In the genomic region with DNA sequence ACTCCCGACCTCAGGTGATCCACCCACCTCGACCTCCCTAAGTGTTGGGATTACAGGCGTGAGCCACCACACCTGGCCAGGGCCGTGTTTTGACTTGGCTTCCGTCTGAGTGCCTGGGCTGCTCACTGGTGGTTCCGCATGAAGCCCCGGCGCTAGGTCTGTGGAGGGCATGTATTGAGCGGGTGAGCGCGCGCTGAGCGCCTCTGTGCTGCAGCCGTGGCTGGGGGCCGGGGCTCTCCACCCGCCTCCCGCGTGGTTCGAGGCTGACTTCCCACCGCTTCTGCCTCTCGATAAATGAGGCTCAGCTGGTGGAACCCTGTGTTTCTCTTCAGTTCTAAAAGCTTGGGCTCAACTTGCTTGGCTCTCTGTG, we compare ENCODE assay signal across 1 cellular context.
TF ChIP-seq lines count a peak whose summit lies in the region.

No MANE protein-coding gene starts in this region.

TF ChIP-seq in HepG2, 621 proteins besides CTCF, POLR2A, EP300 and RAD21 (continued from another document and continues in another):
- TF ChIP-seq, protein P1, sequence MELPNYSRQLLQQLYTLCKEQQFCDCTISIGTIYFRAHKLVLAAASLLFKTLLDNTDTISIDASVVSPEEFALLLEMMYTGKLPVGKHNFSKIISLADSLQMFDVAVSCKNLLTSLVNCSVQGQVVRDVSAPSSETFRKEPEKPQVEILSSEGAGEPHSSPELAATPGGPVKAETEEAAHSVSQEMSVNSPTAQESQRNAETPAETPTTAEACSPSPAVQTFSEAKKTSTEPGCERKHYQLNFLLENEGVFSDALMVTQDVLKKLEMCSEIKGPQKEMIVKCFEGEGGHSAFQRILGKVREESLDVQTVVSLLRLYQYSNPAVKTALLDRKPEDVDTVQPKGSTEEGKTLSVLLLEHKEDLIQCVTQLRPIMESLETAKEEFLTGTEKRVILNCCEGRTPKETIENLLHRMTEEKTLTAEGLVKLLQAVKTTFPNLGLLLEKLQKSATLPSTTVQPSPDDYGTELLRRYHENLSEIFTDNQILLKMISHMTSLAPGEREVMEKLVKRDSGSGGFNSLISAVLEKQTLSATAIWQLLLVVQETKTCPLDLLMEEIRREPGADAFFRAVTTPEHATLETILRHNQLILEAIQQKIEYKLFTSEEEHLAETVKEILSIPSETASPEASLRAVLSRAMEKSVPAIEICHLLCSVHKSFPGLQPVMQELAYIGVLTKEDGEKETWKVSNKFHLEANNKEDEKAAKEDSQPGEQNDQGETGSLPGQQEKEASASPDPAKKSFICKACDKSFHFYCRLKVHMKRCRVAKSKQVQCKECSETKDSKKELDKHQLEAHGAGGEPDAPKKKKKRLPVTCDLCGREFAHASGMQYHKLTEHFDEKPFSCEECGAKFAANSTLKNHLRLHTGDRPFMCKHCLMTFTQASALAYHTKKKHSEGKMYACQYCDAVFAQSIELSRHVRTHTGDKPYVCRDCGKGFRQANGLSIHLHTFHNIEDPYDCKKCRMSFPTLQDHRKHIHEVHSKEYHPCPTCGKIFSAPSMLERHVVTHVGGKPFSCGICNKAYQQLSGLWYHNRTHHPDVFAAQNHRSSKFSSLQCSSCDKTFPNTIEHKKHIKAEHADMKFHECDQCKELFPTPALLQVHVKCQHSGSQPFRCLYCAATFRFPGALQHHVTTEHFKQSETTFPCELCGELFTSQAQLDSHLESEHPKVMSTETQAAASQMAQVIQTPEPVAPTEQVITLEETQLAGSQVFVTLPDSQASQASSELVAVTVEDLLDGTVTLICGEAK (IDR thresholded peaks at IDR 0.05), result no peak
- TF ChIP-seq, protein P1 (CRISPR knock-in tag; IDR thresholded peaks at IDR 0.05), result no peak; the same call in 1 of the 2 replicates
- TF ChIP-seq ARNT2 (CRISPR knock-in tag; IDR thresholded peaks at IDR 0.05; ENCODE audit: low read depth), result no peak
- TF ChIP-seq ZXDC (CRISPR knock-in tag; IDR thresholded peaks at IDR 0.05), result no peak
- no peak for TF ChIP-seq ATF7-NPFF (CRISPR knock-in tag; IDR thresholded peaks at IDR 0.05; ENCODE audit: low read depth)
- no peak for TF ChIP-seq ZNF75D (CRISPR knock-in tag; IDR thresholded peaks at IDR 0.05; ENCODE audit: borderline replicate concordance)
- TF ChIP-seq, protein P2, sequence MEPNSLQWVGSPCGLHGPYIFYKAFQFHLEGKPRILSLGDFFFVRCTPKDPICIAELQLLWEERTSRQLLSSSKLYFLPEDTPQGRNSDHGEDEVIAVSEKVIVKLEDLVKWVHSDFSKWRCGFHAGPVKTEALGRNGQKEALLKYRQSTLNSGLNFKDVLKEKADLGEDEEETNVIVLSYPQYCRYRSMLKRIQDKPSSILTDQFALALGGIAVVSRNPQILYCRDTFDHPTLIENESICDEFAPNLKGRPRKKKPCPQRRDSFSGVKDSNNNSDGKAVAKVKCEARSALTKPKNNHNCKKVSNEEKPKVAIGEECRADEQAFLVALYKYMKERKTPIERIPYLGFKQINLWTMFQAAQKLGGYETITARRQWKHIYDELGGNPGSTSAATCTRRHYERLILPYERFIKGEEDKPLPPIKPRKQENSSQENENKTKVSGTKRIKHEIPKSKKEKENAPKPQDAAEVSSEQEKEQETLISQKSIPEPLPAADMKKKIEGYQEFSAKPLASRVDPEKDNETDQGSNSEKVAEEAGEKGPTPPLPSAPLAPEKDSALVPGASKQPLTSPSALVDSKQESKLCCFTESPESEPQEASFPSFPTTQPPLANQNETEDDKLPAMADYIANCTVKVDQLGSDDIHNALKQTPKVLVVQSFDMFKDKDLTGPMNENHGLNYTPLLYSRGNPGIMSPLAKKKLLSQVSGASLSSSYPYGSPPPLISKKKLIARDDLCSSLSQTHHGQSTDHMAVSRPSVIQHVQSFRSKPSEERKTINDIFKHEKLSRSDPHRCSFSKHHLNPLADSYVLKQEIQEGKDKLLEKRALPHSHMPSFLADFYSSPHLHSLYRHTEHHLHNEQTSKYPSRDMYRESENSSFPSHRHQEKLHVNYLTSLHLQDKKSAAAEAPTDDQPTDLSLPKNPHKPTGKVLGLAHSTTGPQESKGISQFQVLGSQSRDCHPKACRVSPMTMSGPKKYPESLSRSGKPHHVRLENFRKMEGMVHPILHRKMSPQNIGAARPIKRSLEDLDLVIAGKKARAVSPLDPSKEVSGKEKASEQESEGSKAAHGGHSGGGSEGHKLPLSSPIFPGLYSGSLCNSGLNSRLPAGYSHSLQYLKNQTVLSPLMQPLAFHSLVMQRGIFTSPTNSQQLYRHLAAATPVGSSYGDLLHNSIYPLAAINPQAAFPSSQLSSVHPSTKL (CRISPR knock-in tag; IDR thresholded peaks at IDR 0.05), result no peak
- TF ChIP-seq, protein P3, sequence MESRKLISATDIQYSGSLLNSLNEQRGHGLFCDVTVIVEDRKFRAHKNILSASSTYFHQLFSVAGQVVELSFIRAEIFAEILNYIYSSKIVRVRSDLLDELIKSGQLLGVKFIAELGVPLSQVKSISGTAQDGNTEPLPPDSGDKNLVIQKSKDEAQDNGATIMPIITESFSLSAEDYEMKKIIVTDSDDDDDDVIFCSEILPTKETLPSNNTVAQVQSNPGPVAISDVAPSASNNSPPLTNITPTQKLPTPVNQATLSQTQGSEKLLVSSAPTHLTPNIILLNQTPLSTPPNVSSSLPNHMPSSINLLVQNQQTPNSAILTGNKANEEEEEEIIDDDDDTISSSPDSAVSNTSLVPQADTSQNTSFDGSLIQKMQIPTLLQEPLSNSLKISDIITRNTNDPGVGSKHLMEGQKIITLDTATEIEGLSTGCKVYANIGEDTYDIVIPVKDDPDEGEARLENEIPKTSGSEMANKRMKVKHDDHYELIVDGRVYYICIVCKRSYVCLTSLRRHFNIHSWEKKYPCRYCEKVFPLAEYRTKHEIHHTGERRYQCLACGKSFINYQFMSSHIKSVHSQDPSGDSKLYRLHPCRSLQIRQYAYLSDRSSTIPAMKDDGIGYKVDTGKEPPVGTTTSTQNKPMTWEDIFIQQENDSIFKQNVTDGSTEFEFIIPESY (CRISPR knock-in tag; IDR thresholded peaks at IDR 0.05), result peak; percentile 54; the same call in 1 of the 2 replicates
- no peak for TF ChIP-seq RBM39 (IDR thresholded peaks at IDR 0.05; ENCODE audit: low read depth, low read length, poor library complexity, severe bottlenecking)
- TF ChIP-seq ZNF672 (CRISPR knock-in tag; IDR thresholded peaks at IDR 0.05), result no peak
- no peak for TF ChIP-seq SMAD9 (CRISPR knock-in tag; IDR thresholded peaks at IDR 0.05)
- TF ChIP-seq NFKBIZ (CRISPR knock-in tag; IDR thresholded peaks at IDR 0.05), result no peak
- 0 out of 2 replicates have a peak, but pooled peaks have one; percentile 64 for TF ChIP-seq ZNF83 (CRISPR knock-in tag; IDR thresholded peaks at IDR 0.05; ENCODE audit: borderline replicate concordance)
- TF ChIP-seq, protein P4, sequence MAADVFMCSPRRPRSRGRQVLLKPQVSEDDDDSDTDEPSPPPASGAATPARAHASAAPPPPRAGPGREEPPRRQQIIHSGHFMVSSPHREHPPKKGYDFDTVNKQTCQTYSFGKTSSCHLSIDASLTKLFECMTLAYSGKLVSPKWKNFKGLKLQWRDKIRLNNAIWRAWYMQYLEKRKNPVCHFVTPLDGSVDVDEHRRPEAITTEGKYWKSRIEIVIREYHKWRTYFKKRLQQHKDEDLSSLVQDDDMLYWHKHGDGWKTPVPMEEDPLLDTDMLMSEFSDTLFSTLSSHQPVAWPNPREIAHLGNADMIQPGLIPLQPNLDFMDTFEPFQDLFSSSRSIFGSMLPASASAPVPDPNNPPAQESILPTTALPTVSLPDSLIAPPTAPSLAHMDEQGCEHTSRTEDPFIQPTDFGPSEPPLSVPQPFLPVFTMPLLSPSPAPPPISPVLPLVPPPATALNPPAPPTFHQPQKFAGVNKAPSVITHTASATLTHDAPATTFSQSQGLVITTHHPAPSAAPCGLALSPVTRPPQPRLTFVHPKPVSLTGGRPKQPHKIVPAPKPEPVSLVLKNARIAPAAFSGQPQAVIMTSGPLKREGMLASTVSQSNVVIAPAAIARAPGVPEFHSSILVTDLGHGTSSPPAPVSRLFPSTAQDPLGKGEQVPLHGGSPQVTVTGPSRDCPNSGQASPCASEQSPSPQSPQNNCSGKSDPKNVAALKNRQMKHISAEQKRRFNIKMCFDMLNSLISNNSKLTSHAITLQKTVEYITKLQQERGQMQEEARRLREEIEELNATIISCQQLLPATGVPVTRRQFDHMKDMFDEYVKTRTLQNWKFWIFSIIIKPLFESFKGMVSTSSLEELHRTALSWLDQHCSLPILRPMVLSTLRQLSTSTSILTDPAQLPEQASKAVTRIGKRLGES (CRISPR knock-in tag; IDR thresholded peaks at IDR 0.05; ENCODE audit: borderline replicate concordance), result no peak
- no peak for TF ChIP-seq ETV5 (CRISPR knock-in tag; IDR thresholded peaks at IDR 0.05; ENCODE audit: borderline replicate concordance)
- TF ChIP-seq, protein P5, sequence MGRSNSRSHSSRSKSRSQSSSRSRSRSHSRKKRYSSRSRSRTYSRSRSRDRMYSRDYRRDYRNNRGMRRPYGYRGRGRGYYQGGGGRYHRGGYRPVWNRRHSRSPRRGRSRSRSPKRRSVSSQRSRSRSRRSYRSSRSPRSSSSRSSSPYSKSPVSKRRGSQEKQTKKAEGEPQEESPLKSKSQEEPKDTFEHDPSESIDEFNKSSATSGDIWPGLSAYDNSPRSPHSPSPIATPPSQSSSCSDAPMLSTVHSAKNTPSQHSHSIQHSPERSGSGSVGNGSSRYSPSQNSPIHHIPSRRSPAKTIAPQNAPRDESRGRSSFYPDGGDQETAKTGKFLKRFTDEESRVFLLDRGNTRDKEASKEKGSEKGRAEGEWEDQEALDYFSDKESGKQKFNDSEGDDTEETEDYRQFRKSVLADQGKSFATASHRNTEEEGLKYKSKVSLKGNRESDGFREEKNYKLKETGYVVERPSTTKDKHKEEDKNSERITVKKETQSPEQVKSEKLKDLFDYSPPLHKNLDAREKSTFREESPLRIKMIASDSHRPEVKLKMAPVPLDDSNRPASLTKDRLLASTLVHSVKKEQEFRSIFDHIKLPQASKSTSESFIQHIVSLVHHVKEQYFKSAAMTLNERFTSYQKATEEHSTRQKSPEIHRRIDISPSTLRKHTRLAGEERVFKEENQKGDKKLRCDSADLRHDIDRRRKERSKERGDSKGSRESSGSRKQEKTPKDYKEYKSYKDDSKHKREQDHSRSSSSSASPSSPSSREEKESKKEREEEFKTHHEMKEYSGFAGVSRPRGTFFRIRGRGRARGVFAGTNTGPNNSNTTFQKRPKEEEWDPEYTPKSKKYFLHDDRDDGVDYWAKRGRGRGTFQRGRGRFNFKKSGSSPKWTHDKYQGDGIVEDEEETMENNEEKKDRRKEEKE (IDR thresholded peaks at IDR 0.05), result no peak
- TF ChIP-seq ZNF326 (CRISPR knock-in tag; IDR thresholded peaks at IDR 0.05; ENCODE audit: borderline replicate concordance), result no peak
- TF ChIP-seq ZNF878 (CRISPR knock-in tag; IDR thresholded peaks at IDR 0.05), result no peak
